ENCODE assay signal across 1 cellular context in genomic region chr4:114378306-114378903, GRCh38.
TF ChIP-seq lines count a peak whose summit lies in the region.

No MANE protein-coding gene starts in this region.

TF ChIP-seq in HCT116, 20 proteins besides CTCF, POLR2A, EP300 and RAD21 (continued from another document):
- TF ChIP-seq EGR1 (IDR thresholded peaks at IDR 0.05; ENCODE audit: low read depth) (no peak), CBX3 (IDR thresholded peaks at IDR 0.05; ENCODE audit: low read depth) (no peak), ZBTB33 (IDR thresholded peaks at IDR 0.05; ENCODE audit: extremely low read depth, insufficient replicate concordance, low read length) (no peak), JUND (IDR thresholded peaks at IDR 0.05) (no peak), EZH2phosphoT487 (IDR thresholded peaks at IDR 0.05; ENCODE audit: borderline replicate concordance) (no peak), SRF (IDR thresholded peaks at IDR 0.05; ENCODE audit: low read depth) (no peak), EZH2 (IDR thresholded peaks at IDR 0.05) (no peak), YY1 (IDR thresholded peaks at IDR 0.05; ENCODE audit: extremely low read depth, insufficient replicate concordance, low read depth, low read length) (no peak), TCF7L2 (IDR thresholded peaks at IDR 0.05; ENCODE audit: borderline replicate concordance, extremely low read depth, insufficient read depth, insufficient read length) (no peak), SIN3A (IDR thresholded peaks at IDR 0.05; ENCODE audit: low read depth) (no peak)
- TF ChIP-seq, protein P1, sequence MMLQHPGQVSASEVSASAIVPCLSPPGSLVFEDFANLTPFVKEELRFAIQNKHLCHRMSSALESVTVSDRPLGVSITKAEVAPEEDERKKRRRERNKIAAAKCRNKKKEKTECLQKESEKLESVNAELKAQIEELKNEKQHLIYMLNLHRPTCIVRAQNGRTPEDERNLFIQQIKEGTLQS (IDR thresholded peaks at IDR 0.05), result no peak
